13 cellular contexts compared by ENCODE assay signal in the genomic region with DNA sequence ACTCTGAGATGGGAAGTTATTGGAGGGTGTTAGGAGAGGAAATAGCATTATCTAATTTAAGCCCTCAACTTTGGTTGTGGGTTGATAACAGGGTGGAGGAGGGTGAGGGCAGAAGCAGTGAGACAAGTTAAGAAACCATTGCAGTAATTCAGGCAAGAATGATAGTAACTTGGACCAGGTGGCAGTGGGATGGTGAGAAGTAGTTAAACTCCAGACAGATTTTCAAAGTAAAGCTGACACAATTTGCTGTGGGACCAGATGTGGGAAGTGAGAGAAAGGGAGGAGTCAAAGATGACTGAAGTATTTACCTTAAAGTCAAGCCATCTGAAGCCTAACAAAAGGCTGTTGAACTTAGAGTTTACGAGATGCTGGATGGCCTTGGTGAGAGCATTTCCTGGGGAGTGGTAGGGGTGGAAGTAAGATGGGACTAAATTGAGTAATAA.
DNase-seq lines count a peak whose midpoint lies in the region; ATAC-seq and TF ChIP-seq lines count a peak whose summit lies in the region.
"Had no signal": no experiment of that assay in that cellular context is flagged by ENCODE, and none has a peak within 500 bp of the region (broad histone marks: within the 10 kb centered on the region; RNA-seq: fewer than 3 reads in every experiment).

No MANE protein-coding gene starts in this region.

- TF ChIP-seq POLR2A in right lobe of liver (IDR thresholded peaks at IDR 0.05) = no peak

- ATAC-seq in GM21526 (IDR thresholded peaks at IDR 0.05; ENCODE audit: low FRiP score, unreplicated experiment) (peak; percentile 51), HG03378 (IDR thresholded peaks at IDR 0.05; ENCODE audit: unreplicated experiment) (peak; percentile 35), right lobe of liver (no peak), upper lobe of right lung (no peak)
- ATAC-seq: left cardiac atrium had no signal

- H3K36me3 ChIP-seq in right lobe of liver = no peaks in the 10 kb centered on the region
- no peaks in the 10 kb centered on the region for H3K36me3 ChIP-seq in upper lobe of right lung
- H3K36me3 ChIP-seq: spleen had no signal

- DNase-seq in NCI-H510A treated with DMSO at 0.1 percent for 48 hours (lab: John Stamatoyannopoulos, UW) (peak; percentile 42), NCI-H510A (lab: John Stamatoyannopoulos, UW) (no peak), fibroblast of villous mesenchyme (ENCODE audit: low read depth) (peak; percentile 46), right lobe of liver (no peak), upper lobe of right lung (no peak), activated gamma-delta T cell (lab: John Stamatoyannopoulos, UW) (no peak)
- DNase-seq: activated effector memory CD4-positive, alpha-beta T cell treated with anti-CD3 and anti-CD28 coated beads, Interleukin-2, amount 50 U/mL, for 16 hours; Kasumi-1; left cardiac atrium; spleen had no signal

- no peak for TF ChIP-seq CTCF in fibroblast of villous mesenchyme (IDR thresholded peaks at IDR 0.05; ENCODE audit: insufficient read depth, low read depth, low read length)
- TF ChIP-seq CTCF in right lobe of liver (IDR thresholded peaks at IDR 0.05) = no peak
- no peak for TF ChIP-seq CTCF in upper lobe of right lung (IDR thresholded peaks at IDR 0.05)

- no peaks in the 10 kb centered on the region for H3K4me1 ChIP-seq in right lobe of liver
- peaks cover 10% of the 10 kb centered on the region for H3K4me1 ChIP-seq in upper lobe of right lung

- H3K27ac ChIP-seq in right lobe of liver (no peak overlapping the region), upper lobe of right lung (no peak overlapping the region)
- H3K27ac ChIP-seq: SK-N-MC, spleen had no signal

- WGBS in right lobe of liver (ENCODE audit: insufficient coverage, low coverage, low lambda C conversion rate, missing lambda C conversion rate) = 47% methylated on average over 1 of the region's 1 CpG

- intact Hi-C loops in right lobe of liver (cut with DNase I) = no loop called here
- intact Hi-C loops in upper lobe of right lung (cut with DNase I) = no loop called here

- H3K9me3 ChIP-seq in right lobe of liver (no peaks in the 10 kb centered on the region), upper lobe of right lung (no peaks in the 10 kb centered on the region)
- H3K9me3 ChIP-seq: spleen had no signal

- no peaks in the 10 kb centered on the region for H3K27me3 ChIP-seq in right lobe of liver
- no peaks in the 10 kb centered on the region for H3K27me3 ChIP-seq in upper lobe of right lung
- H3K27me3 ChIP-seq: spleen had no signal

- H3K4me3 ChIP-seq in fibroblast of villous mesenchyme (ENCODE audit: low read depth, low read length) (no peak overlapping the region), right lobe of liver (no peak overlapping the region), upper lobe of right lung (no peak overlapping the region)
- H3K4me3 ChIP-seq: SK-N-MC, spleen had no signal

Comparison
In these comparisons a context has a peak if more than half of its experiments do, and no peak if none do; other contexts are left out.
1. DNase-seq: peak in NCI-H510A treated with DMSO at 0.1 percent for 48 hours (single experiment) and fibroblast of villous mesenchyme (single experiment); none in NCI-H510A (single experiment), right lobe of liver (0 of 3), upper lobe of right lung (single experiment) and activated gamma-delta T cell (single experiment).
2. ATAC-seq: peak in GM21526 (single experiment) and HG03378 (single experiment); none in right lobe of liver (0 of 4) and upper lobe of right lung (single experiment).